8 cellular contexts compared by ENCODE assay signal in genomic region chr17:20156196-20157077, GRCh38.
DNase-seq lines count a peak whose midpoint lies in the region; ATAC-seq and TF ChIP-seq lines count a peak whose summit lies in the region.

No MANE protein-coding gene starts in this region.

- peak overlapping the region; percentile 47 for H3K4me3 ChIP-seq in HAP-1
- H3K4me3 ChIP-seq in MM.1S (ENCODE audit: low read length) = peak overlapping the region; percentile 74

- H3K4me2 ChIP-seq in MM.1S (ENCODE audit: low read depth, low read length) = peak overlapping the region; percentile 88

- H3K4me1 ChIP-seq in HAP-1 (peaks cover 10% of the 10 kb centered on the region), MM.1S (ENCODE audit: low read length) (peaks cover 25% of the 10 kb centered on the region)

- CTCF ChIA-PET in activated naive CD4-positive, alpha-beta T cell treated with anti-CD3 and anti-CD28 coated beads, Interleukin-2, amount 10 ng/mL, durations not matched to agents 7 days and 5 days (lab: Charles Lee) = no interaction called here

- no peaks in the 10 kb centered on the region for H4K20me1 ChIP-seq in MM.1S (ENCODE audit: insufficient read depth, low read length)

- peak overlapping the region; percentile 80 for H3K4me3 Mint-ChIP-seq in activated naive CD4-positive, alpha-beta T cell treated with anti-CD3 and anti-CD28 coated beads, Interleukin-2, amount 10 ng/mL, durations not matched to agents 7 days and 5 days
- H3K4me3 Mint-ChIP-seq in progenitor cell of endocrine pancreas (ENCODE audit: low read depth) = no peak overlapping the region

- no peaks in the 10 kb centered on the region for H3K9me2 ChIP-seq in MM.1S (replicated peaks; ENCODE audit: insufficient read depth, low read length)

- H3K36me3 ChIP-seq in HAP-1 (replicated peaks) (no peaks in the 10 kb centered on the region), MM.1S (replicated peaks; ENCODE audit: insufficient read depth, low read length) (no peaks in the 10 kb centered on the region)

- H3K27me3 ChIP-seq in HAP-1 (ENCODE audit: low read depth) = no peaks in the 10 kb centered on the region
- no peaks in the 10 kb centered on the region for H3K27me3 ChIP-seq in MM.1S (replicated peaks; ENCODE audit: insufficient read depth, low read length)

- H3K9ac ChIP-seq in MM.1S (ENCODE audit: low read length) = peak overlapping the region; percentile 66

- TF ChIP-seq CTCF in MM.1S (IDR thresholded peaks at IDR 0.05; ENCODE audit: low read length) (no peak), progenitor cell of endocrine pancreas (IDR thresholded peaks at IDR 0.05; ENCODE audit: unreplicated experiment) (no peak)

- DNase-seq in NCI-H146 (lab: John Stamatoyannopoulos, UW) (peak; percentile 54), NCI-H146 treated with DMSO at 0.1 percent for 48 hours (lab: John Stamatoyannopoulos, UW; ENCODE audit: unreplicated experiment) (no peak), HAP-1 (ENCODE audit: low spot score in 2 of 2) (peak; percentile 22 to 55), MM.1S (peak; percentile 50), left cardiac atrium (peak; percentile 33), progenitor cell of endocrine pancreas (ENCODE audit: low spot score, unreplicated experiment) (peak; percentile 42), DMS153 treated with DMSO at 0.1 percent for 48 hours (lab: John Stamatoyannopoulos, UW; ENCODE audit: unreplicated experiment) (no peak)
- peak; percentile 48 for DNase-seq in activated naive CD4-positive, alpha-beta T cell treated with anti-CD3 and anti-CD28 coated beads, Interleukin-2, amount 10 ng/mL, durations not matched to agents 7 days and 5 days

- peaks cover 34% of the 10 kb centered on the region for H3K27me3 Mint-ChIP-seq in activated naive CD4-positive, alpha-beta T cell treated with anti-CD3 and anti-CD28 coated beads, Interleukin-2, amount 10 ng/mL, durations not matched to agents 7 days and 5 days
- peaks cover 7% of the 10 kb centered on the region for H3K27me3 Mint-ChIP-seq in progenitor cell of endocrine pancreas

- no peaks in the 10 kb centered on the region for H3K9me3 Mint-ChIP-seq in activated naive CD4-positive, alpha-beta T cell treated with anti-CD3 and anti-CD28 coated beads, Interleukin-2, amount 10 ng/mL, durations not matched to agents 7 days and 5 days
- no peaks in the 10 kb centered on the region for H3K9me3 Mint-ChIP-seq in progenitor cell of endocrine pancreas (ENCODE audit: low read depth)

- H3K4me1 Mint-ChIP-seq in activated naive CD4-positive, alpha-beta T cell treated with anti-CD3 and anti-CD28 coated beads, Interleukin-2, amount 10 ng/mL, durations not matched to agents 7 days and 5 days = peaks cover 4% of the 10 kb centered on the region
- H3K4me1 Mint-ChIP-seq in progenitor cell of endocrine pancreas (ENCODE audit: low read depth) = peaks cover 10% of the 10 kb centered on the region

- no peaks in the 10 kb centered on the region for H3K9me3 ChIP-seq in HAP-1
- no peaks in the 10 kb centered on the region for H3K9me3 ChIP-seq in MM.1S (replicated peaks; ENCODE audit: insufficient read depth, low read length)

- H3K27ac Mint-ChIP-seq in activated naive CD4-positive, alpha-beta T cell treated with anti-CD3 and anti-CD28 coated beads, Interleukin-2, amount 10 ng/mL, durations not matched to agents 7 days and 5 days = peak overlapping the region; percentile 34
- H3K27ac Mint-ChIP-seq in progenitor cell of endocrine pancreas = peak overlapping the region; percentile 96

- intact Hi-C loops in left cardiac atrium (cut with DNase I) = no loop called here

- in situ Hi-C loops in HAP-1 (cut with MboI; ENCODE audit: low sequenced_read_pairs) = no loop called here

- peaks cover 50% of the 10 kb centered on the region for H3K79me2 ChIP-seq in MM.1S (ENCODE audit: low read length)

- H3K27ac ChIP-seq in MM.1S (ENCODE audit: low read length) = peak overlapping the region; percentile 47; the same call in 1 of the 2 replicates

- peak; percentile 35 to 64 for ATAC-seq in left cardiac atrium

- H3K36me3 Mint-ChIP-seq in activated naive CD4-positive, alpha-beta T cell treated with anti-CD3 and anti-CD28 coated beads, Interleukin-2, amount 10 ng/mL, durations not matched to agents 7 days and 5 days = no peaks in the 10 kb centered on the region
- peaks cover 6% of the 10 kb centered on the region for H3K36me3 Mint-ChIP-seq in progenitor cell of endocrine pancreas (ENCODE audit: insufficient read depth)

- peak overlapping the region; percentile 68 for H2AFZ ChIP-seq in MM.1S (ENCODE audit: low read length)

- peaks cover 25% of the 10 kb centered on the region for H3F3A ChIP-seq in MM.1S (ENCODE audit: insufficient read depth, low read length)

Comparison
In these comparisons a context has a peak if more than half of its experiments do, and no peak if none do; other contexts are left out.
1. DNase-seq: peak in NCI-H146 (single experiment), HAP-1 (2 of 2), MM.1S (single experiment), activated naive CD4-positive, alpha-beta T cell treated with anti-CD3 and anti-CD28 coated beads, Interleukin-2, amount 10 ng/mL, durations not matched to agents 7 days and 5 days (single experiment), left cardiac atrium (single experiment) and progenitor cell of endocrine pancreas (single experiment); none in NCI-H146 treated with DMSO at 0.1 percent for 48 hours (single experiment) and DMS153 treated with DMSO at 0.1 percent for 48 hours (single experiment).